ENCODE assay signal across 8 cellular contexts in genomic region chr10:6473430-6473829, GRCh38.
A peak's percentile ranks its signal among the peaks of the same experiment; 100 is the strongest.
DNase-seq lines count a peak whose midpoint lies in the region; ATAC-seq and TF ChIP-seq lines count a peak whose summit lies in the region.

No MANE protein-coding gene starts in this region.

- TF ChIP-seq POLR2A in suprapubic skin (IDR thresholded peaks at IDR 0.05) = no peak
- no peak for TF ChIP-seq POLR2A in stomach (IDR thresholded peaks at IDR 0.05)

- TF ChIP-seq EP300 in suprapubic skin (IDR thresholded peaks at IDR 0.05) = no peak
- no peak for TF ChIP-seq EP300 in stomach (IDR thresholded peaks at IDR 0.05)

- no peaks in the 10 kb centered on the region for H3K4me1 ChIP-seq in suprapubic skin
- H3K4me1 ChIP-seq in stomach = no peaks in the 10 kb centered on the region

- H3K27me3 ChIP-seq in suprapubic skin (no peaks in the 10 kb centered on the region), stomach (no peaks in the 10 kb centered on the region)

- no peaks in the 10 kb centered on the region for H3K9me3 ChIP-seq in suprapubic skin
- no peaks in the 10 kb centered on the region for H3K9me3 ChIP-seq in stomach

- peak; percentile 49 for DNase-seq in GM20000 (ENCODE audit: low spot score)
- DNase-seq in NOMO-1 treated with DMSO at 0.1 percent for 48 hours (lab: John Stamatoyannopoulos, UW; ENCODE audit: unreplicated experiment) = peak; percentile 58
- peak; percentile 20 for DNase-seq in activated effector memory CD4-positive, alpha-beta T cell treated with Interleukin-2 at 50 U/mL for 16 hours
- peak; percentile 21 to 32 for DNase-seq in stimulated activated CD8-positive, alpha-beta memory T cell treated with anti-CD3 and anti-CD28 coated beads, Interleukin-15, amount 100 ng/mL, for 48 hours (ENCODE audit: low read depth in 2 of 2)
- no peak for DNase-seq in amniotic stem cell (lab: John Stamatoyannopoulos, UW)
- DNase-seq in suprapubic skin (ENCODE audit: low spot score in 2 of 2) = no peak
- no peak for DNase-seq in stomach

- no peak overlapping the region for H3K4me3 ChIP-seq in suprapubic skin
- no peak overlapping the region for H3K4me3 ChIP-seq in stomach

- H3K36me3 ChIP-seq in suprapubic skin (no peaks in the 10 kb centered on the region), stomach (no peaks in the 10 kb centered on the region)

- TF ChIP-seq CTCF in GM20000 (IDR thresholded peaks at IDR 0.05; ENCODE audit: extremely low read depth, missing control alignments) = peak; percentile 13
- no peak for TF ChIP-seq CTCF in suprapubic skin (IDR thresholded peaks at IDR 0.05)
- TF ChIP-seq CTCF in stomach (IDR thresholded peaks at IDR 0.05) = no peak

- intact Hi-C loops in stomach (cut with DNase I; ENCODE audit: low total_unique reads) = no loop called here

- H3K27ac ChIP-seq in suprapubic skin = no peak overlapping the region
- H3K27ac ChIP-seq in stomach = no peak overlapping the region

- 78% methylated on average over 7 of the region's 7 CpGs for WGBS in suprapubic skin
- 72 to 85% (median 76%) methylated on average over 7 of the region's 7 CpGs for WGBS in stomach, 5 donors

- no peak for ATAC-seq in GM21367 (IDR thresholded peaks at IDR 0.05; ENCODE audit: unreplicated experiment)

Comparison
In these comparisons a context has a peak if more than half of its experiments do, and no peak if none do; other contexts are left out.
1. DNase-seq: peak in GM20000 (single experiment), NOMO-1 treated with DMSO at 0.1 percent for 48 hours (single experiment), activated effector memory CD4-positive, alpha-beta T cell treated with Interleukin-2 at 50 U/mL for 16 hours (single experiment) and stimulated activated CD8-positive, alpha-beta memory T cell treated with anti-CD3 and anti-CD28 coated beads, Interleukin-15, amount 100 ng/mL, for 48 hours (2 of 2); none in amniotic stem cell (single experiment), suprapubic skin (0 of 2) and stomach (single experiment).